ENCODE assay signal across 30 cellular contexts in genomic region chr20:49122920-49123319, GRCh38.
"Had no signal": no experiment of that assay in that cellular context is flagged by ENCODE, and none has a peak within 500 bp of the region (broad histone marks: within the 10 kb centered on the region; RNA-seq: fewer than 3 reads in every experiment).

No MANE protein-coding gene starts in this region.

- H3K4me3 ChIP-seq: ascending aorta, cardiac muscle cell had no signal

- DNase-seq: activated B cell treated with CpG ODN at 0.5 μM for 24 hours; activated CD4-positive, alpha-beta memory T cell treated with anti-CD3 and anti-CD28 coated beads, Interleukin-2, amount 10 ng/mL, durations not matched to agents 7 days and 5 days; activated CD4-positive, alpha-beta T cell treated with anti-CD3 and anti-CD28 coated beads for 4 hours; activated CD4-positive, alpha-beta T cell treated with anti-CD3 and anti-CD28 coated beads, Interleukin-2, amount 10 ng/mL, durations not matched to agents 24 days and 14 days; activated CD4-positive, alpha-beta T cell treated with anti-CD3 and anti-CD28 coated beads, Interleukin-2, amount 50 U/mL, for 1 hour; activated CD4-positive, alpha-beta T cell treated with anti-CD3 and anti-CD28 coated beads, Interleukin-2, amount 50 U/mL, for 48 hours; activated CD4-positive, CD25-positive, alpha-beta regulatory T cell treated with anti-CD3 and anti-CD28 coated beads, Interleukin-2, amount 50 U/mL, for 72 hours; activated CD8-positive, alpha-beta memory T cell treated with anti-CD3 and anti-CD28 coated beads for 24 hours; activated CD8-positive, alpha-beta memory T cell treated with anti-CD3 and anti-CD28 coated beads, Interleukin-2, amount 10 ng/mL, durations not matched to agents 7 days and 5 days; activated CD8-positive, alpha-beta memory T cell treated with anti-CD3 and anti-CD28 coated beads, Interleukin-2, amount 50 U/mL, for 48 hours; activated CD8-positive, alpha-beta T cell treated with anti-CD3 and anti-CD28 coated beads, Interleukin-2, amount 10 ng/mL, durations not matched to agents 7 days and 5 days; activated effector memory CD4-positive, alpha-beta T cell treated with Interleukin-2 at 50 U/mL for 16 hours; activated gamma-delta T cell; activated naive CD4-positive, alpha-beta T cell treated with anti-CD3 and anti-CD28 coated beads, Interleukin-2, amount 10 ng/mL, durations not matched to agents 7 days and 5 days; activated naive CD4-positive, alpha-beta T cell treated with Interleukin-2 at 50 U/mL for 16 hours; activated naive CD8-positive, alpha-beta T cell treated with anti-CD3 and anti-CD28 coated beads, Interleukin-2, amount 10 ng/mL, durations not matched to agents 7 days and 5 days; activated naive CD8-positive, alpha-beta T cell treated with anti-CD3 and anti-CD28 coated beads, Interleukin-2, amount 50 U/mL, for 24 hours; activated T-cell treated with anti-CD3 and anti-CD28 coated beads, Interleukin-2, amount 50 U/mL, for 24 hours; activated T-cell treated with anti-CD3 and anti-CD28 coated beads, Interleukin-2, amount 50 U/mL, for 48 hours; amygdala; anterior cingulate cortex; central memory CD4-positive, alpha-beta T cell; T-helper 1 cell; T-helper 2 cell; T-helper 9 cell had no signal

- H3K4me1 ChIP-seq: ascending aorta had no signal

- H3K27me3 ChIP-seq: ascending aorta, cardiac muscle cell had no signal

- H3K9me3 ChIP-seq: ascending aorta had no signal

- H3K27ac ChIP-seq: ascending aorta, VCaP had no signal

- FAIRE-seq: bronchial epithelial cell, TTC549 had no signal

- ATAC-seq: activated CD8-positive, alpha-beta memory T cell treated with anti-CD3 and anti-CD28 coated beads, Interleukin-2, amount 10 ng/mL, durations not matched to agents 7 days and 5 days; activated CD8-positive, alpha-beta T cell treated with anti-CD3 and anti-CD28 coated beads, Interleukin-2, amount 10 ng/mL, durations not matched to agents 7 days and 5 days; activated naive CD8-positive, alpha-beta T cell treated with anti-CD3 and anti-CD28 coated beads, Interleukin-2, amount 50 U/mL, for 24 hours had no signal
